13 cellular contexts compared by ENCODE assay signal in genomic region chr21:29725025-29725736, GRCh38.
"Had no signal": no experiment of that assay in that cellular context is flagged by ENCODE, and none has a peak within 500 bp of the region (broad histone marks: within the 10 kb centered on the region; RNA-seq: fewer than 3 reads in every experiment).

No MANE protein-coding gene starts in this region.

- ATAC-seq: activated CD8-positive, alpha-beta T cell treated with anti-CD3 and anti-CD28 coated beads, Interleukin-2, amount 10 ng/mL, durations not matched to agents 7 days and 5 days; activated naive CD8-positive, alpha-beta T cell treated with anti-CD3 and anti-CD28 coated beads, Interleukin-2, amount 50 U/mL, for 24 hours; stimulated activated effector memory CD8-positive, alpha-beta T cell treated with anti-CD3 and anti-CD28 coated beads, Interleukin-12 subunit alpha, Interleukin-12 subunit beta, amount 100 ng/mL, for 72 hours; WTC11 had no signal

- DNase-seq: activated CD4-positive, alpha-beta T cell treated with anti-CD3 and anti-CD28 coated beads for 48 hours; activated CD8-positive, alpha-beta memory T cell treated with anti-CD3 and anti-CD28 coated beads, Interleukin-2, amount 50 U/mL, for 48 hours; activated CD8-positive, alpha-beta T cell treated with anti-CD3 and anti-CD28 coated beads, Interleukin-2, amount 10 ng/mL, durations not matched to agents 7 days and 5 days; activated naive CD4-positive, alpha-beta T cell; activated naive CD8-positive, alpha-beta T cell treated with anti-CD3 and anti-CD28 coated beads, Interleukin-2, amount 50 U/mL, for 24 hours had no signal

- H3K9me3 ChIP-seq: ascending aorta, esophagus muscularis mucosa, tibial nerve had no signal

- H3K27me3 Mint-ChIP-seq: memory B cell had no signal

- H3K27me3 ChIP-seq: ascending aorta, esophagus muscularis mucosa, tibial nerve had no signal

- H3K36me3 Mint-ChIP-seq: memory B cell; stimulated activated effector memory CD8-positive, alpha-beta T cell treated with anti-CD3 and anti-CD28 coated beads, Interleukin-12 subunit alpha, Interleukin-12 subunit beta, amount 100 ng/mL, for 72 hours; WTC11 had no signal

- H3K4me1 Mint-ChIP-seq: activated naive CD8-positive, alpha-beta T cell treated with anti-CD3 and anti-CD28 coated beads, Interleukin-2, amount 50 U/mL, for 24 hours; memory B cell; nephron; stimulated activated effector memory CD8-positive, alpha-beta T cell treated with anti-CD3 and anti-CD28 coated beads, Interleukin-12 subunit alpha, Interleukin-12 subunit beta, amount 100 ng/mL, for 72 hours had no signal

- H3K4me3 Mint-ChIP-seq: activated CD8-positive, alpha-beta T cell treated with anti-CD3 and anti-CD28 coated beads, Interleukin-2, amount 10 ng/mL, durations not matched to agents 7 days and 5 days; activated naive CD8-positive, alpha-beta T cell treated with anti-CD3 and anti-CD28 coated beads, Interleukin-2, amount 50 U/mL, for 24 hours; activated T-helper 1 cell treated with anti-CD3 and anti-CD28 coated beads, Interleukin-12 subunit alpha, Interleukin-12 subunit beta, Interleukin-2, Interleukin-4 antibody, amounts not matched to agents 30 ng/mL and 10 ng/mL and 1 ng/mL, durations not matched to agents 14 hours and 24 hours and 36 hours; memory B cell; nephron; stimulated activated effector memory CD8-positive, alpha-beta T cell treated with anti-CD3 and anti-CD28 coated beads, Interleukin-12 subunit alpha, Interleukin-12 subunit beta, amount 100 ng/mL, for 72 hours; WTC11 had no signal

- H3K27ac Mint-ChIP-seq: activated CD8-positive, alpha-beta T cell treated with anti-CD3 and anti-CD28 coated beads, Interleukin-2, amount 10 ng/mL, durations not matched to agents 7 days and 5 days; activated naive CD8-positive, alpha-beta T cell treated with anti-CD3 and anti-CD28 coated beads, Interleukin-2, amount 50 U/mL, for 24 hours; activated T-helper 1 cell treated with anti-CD3 and anti-CD28 coated beads, Interleukin-12 subunit alpha, Interleukin-12 subunit beta, Interleukin-2, Interleukin-4 antibody, amounts not matched to agents 30 ng/mL and 10 ng/mL and 1 ng/mL, durations not matched to agents 14 hours and 24 hours and 36 hours; memory B cell; nephron; stimulated activated effector memory CD8-positive, alpha-beta T cell treated with anti-CD3 and anti-CD28 coated beads, Interleukin-12 subunit alpha, Interleukin-12 subunit beta, amount 100 ng/mL, for 72 hours; WTC11 had no signal

- H3K4me3 ChIP-seq: ascending aorta, esophagus muscularis mucosa, tibial nerve had no signal

- H3K27ac ChIP-seq: ascending aorta, esophagus muscularis mucosa, tibial nerve had no signal

- H3K36me3 ChIP-seq: ascending aorta, esophagus muscularis mucosa, tibial nerve had no signal

- H3K9me3 Mint-ChIP-seq: activated naive CD8-positive, alpha-beta T cell treated with anti-CD3 and anti-CD28 coated beads, Interleukin-2, amount 50 U/mL, for 24 hours; activated T-helper 1 cell treated with anti-CD3 and anti-CD28 coated beads, Interleukin-12 subunit alpha, Interleukin-12 subunit beta, Interleukin-2, Interleukin-4 antibody, amounts not matched to agents 30 ng/mL and 10 ng/mL and 1 ng/mL, durations not matched to agents 14 hours and 24 hours and 36 hours; memory B cell; nephron; WTC11 had no signal

- H3K4me1 ChIP-seq: ascending aorta, esophagus muscularis mucosa, tibial nerve had no signal
